ENCODE assay signal across 8 cellular contexts in genomic region chr22:38792833-38793232, GRCh38. TPM values are rescaled to one million over a fixed set of nuclear protein-coding genes. Genes with fewer than 3 reads are reported as not detected.
DNase-seq lines count a peak whose midpoint lies in the region; ATAC-seq, FAIRE-seq and TF ChIP-seq lines count a peak whose summit lies in the region.

No MANE protein-coding gene starts in this region.

- intact Hi-C loops in CD4-positive, alpha-beta memory T cell (cut with micrococcal nuclease): no loop called here

- H3K4me3 Mint-ChIP-seq in CD4-positive, alpha-beta memory T cell: peak overlapping the region; percentile 88 to 93 (median 91)
- H3K4me3 Mint-ChIP-seq in chondrocyte (ENCODE audit: unreplicated experiment) (peak overlapping the region; percentile 81), nephron progenitor cell (peak overlapping the region; percentile 95)

- no peak overlapping the region for H2AFZ ChIP-seq in Loucy (ENCODE audit: low read length)

- CTCF ChIA-PET in CD4-positive, alpha-beta memory T cell (lab: Charles Lee; ENCODE audit: partially characterized antibody): interaction anchor here (1.2 to 1.6 kb wide), 4 partner anchors 23 to 59 kb away, joined by 3 to 4 read pairs (median 3); no protein-coding TSS in a partner anchor

- H3K36me3 Mint-ChIP-seq in CD4-positive, alpha-beta memory T cell: peaks cover 0 to 9% of the 10 kb centered on the region in 2 donors
- H3K36me3 Mint-ChIP-seq in chondrocyte (ENCODE audit: low read depth): no peaks in the 10 kb centered on the region
- no peaks in the 10 kb centered on the region for H3K36me3 Mint-ChIP-seq in nephron progenitor cell (ENCODE audit: low read depth)

- H3K27me3 Mint-ChIP-seq in CD4-positive, alpha-beta memory T cell: peaks cover 4 to 14% of the 10 kb centered on the region in 2 donors
- H3K27me3 Mint-ChIP-seq in chondrocyte (ENCODE audit: low read depth) (peaks cover 17% of the 10 kb centered on the region), nephron progenitor cell (ENCODE audit: low read depth, poor library complexity) (peaks cover 33% of the 10 kb centered on the region)

- TF ChIP-seq CTCF in Loucy (conservative IDR thresholded peaks at IDR 0.05; ENCODE audit: low read length) (no peak), chondrocyte (IDR thresholded peaks at IDR 0.05) (no peak), nephron progenitor cell (IDR thresholded peaks at IDR 0.05) (no peak), D721Med (IDR thresholded peaks at IDR 0.05; ENCODE audit: insufficient read depth, missing control alignments) (no peak)

- no peaks in the 10 kb centered on the region for H3K79me2 ChIP-seq in Loucy (ENCODE audit: insufficient read depth, low read length)

- POLR2A ChIA-PET in CD4-positive, alpha-beta memory T cell (lab: Charles Lee; ENCODE audit: partially characterized antibody): interaction anchor here (1.1 to 1.2 kb wide), 2 partner anchors 24 to 62 kb away, joined by 3 to 4 read pairs; no protein-coding TSS in a partner anchor

- H3F3A ChIP-seq in Loucy (ENCODE audit: low read depth): no peaks in the 10 kb centered on the region

- H4K20me1 ChIP-seq in Loucy (ENCODE audit: insufficient read depth, low read length, poor library complexity, severe bottlenecking): no peaks in the 10 kb centered on the region

- no peaks in the 10 kb centered on the region for H3K9me3 ChIP-seq in CD4-positive, alpha-beta memory T cell (ENCODE audit: control insufficient read depth in 1 of 2, low read length in 2 of 2)
- H3K9me3 ChIP-seq in Loucy (ENCODE audit: insufficient read depth, low read depth, low read length): no peaks in the 10 kb centered on the region

- ATAC-seq in GM18873 (IDR thresholded peaks at IDR 0.05; ENCODE audit: low FRiP score, unreplicated experiment) (no peak), esophagus mucosa (no peak)

- H3K4me1 ChIP-seq in CD4-positive, alpha-beta memory T cell (ENCODE audit: insufficient read depth, low read length): peaks cover 16% of the 10 kb centered on the region
- peaks cover 12% of the 10 kb centered on the region for H3K4me1 ChIP-seq in Loucy (ENCODE audit: insufficient read depth, low read length, poor library complexity, severe bottlenecking)

- peak overlapping the region; percentile 71 for H3K9ac ChIP-seq in Loucy (ENCODE audit: low read depth, low read length, poor library complexity, severe bottlenecking)

- H3K9me2 ChIP-seq in Loucy (replicated peaks; ENCODE audit: low read depth, low read length): no peaks in the 10 kb centered on the region

- H3K27ac ChIP-seq in CD4-positive, alpha-beta memory T cell (ENCODE audit: low read depth, low read length): peak overlapping the region; percentile 78

- DNase-seq in CD4-positive, alpha-beta memory T cell: no peak
- DNase-seq in chondrocyte (ENCODE audit: low spot score) (no peak), nephron progenitor cell (no peak), D721Med (ENCODE audit: insufficient read length, low spot score) (no peak), NCI-H748 treated with DMSO at 0.1 percent for 48 hours (lab: John Stamatoyannopoulos, UW) (no peak)

- peak overlapping the region; percentile 81 for H3K4me2 ChIP-seq in Loucy (ENCODE audit: low read depth, low read length, poor library complexity, severe bottlenecking)

- peak overlapping the region in 1 of 2 donors; percentile 52 for H3K4me3 ChIP-seq in CD4-positive, alpha-beta memory T cell (ENCODE audit: low read length in 2 of 2)
- peak overlapping the region; percentile 81 for H3K4me3 ChIP-seq in Loucy (ENCODE audit: low read length, poor library complexity, severe bottlenecking)

- H3K27ac Mint-ChIP-seq in CD4-positive, alpha-beta memory T cell: peak overlapping the region; percentile 66 to 97 (median 94)
- H3K27ac Mint-ChIP-seq in chondrocyte (ENCODE audit: unreplicated experiment) (peak overlapping the region; percentile 70), nephron progenitor cell (peak overlapping the region; percentile 18)

- H3K27me3 ChIP-seq in CD4-positive, alpha-beta memory T cell (ENCODE audit: insufficient read depth, low read length): no peaks in the 10 kb centered on the region
- H3K27me3 ChIP-seq in Loucy (ENCODE audit: insufficient read depth, low read length, poor library complexity, severe bottlenecking): no peaks in the 10 kb centered on the region

- H3K9me3 Mint-ChIP-seq in CD4-positive, alpha-beta memory T cell: no peaks in the 10 kb centered on the region
- no peaks in the 10 kb centered on the region for H3K9me3 Mint-ChIP-seq in chondrocyte (ENCODE audit: low read depth)
- peaks cover 4% of the 10 kb centered on the region for H3K9me3 Mint-ChIP-seq in nephron progenitor cell

- no peak for FAIRE-seq in D721Med (lab: Jason Lieb, UNC)

- H3K36me3 ChIP-seq in CD4-positive, alpha-beta memory T cell (ENCODE audit: insufficient read depth, low read length): no peaks in the 10 kb centered on the region
- no peaks in the 10 kb centered on the region for H3K36me3 ChIP-seq in Loucy (ENCODE audit: insufficient read depth, low read length)

- peaks cover 9 to 17% (median 13%) of the 10 kb centered on the region in 4 donors for H3K4me1 Mint-ChIP-seq in CD4-positive, alpha-beta memory T cell
- H3K4me1 Mint-ChIP-seq in chondrocyte (ENCODE audit: low read depth): peaks cover 12% of the 10 kb centered on the region
- peaks cover 12% of the 10 kb centered on the region for H3K4me1 Mint-ChIP-seq in nephron progenitor cell

RNA-seq across cellular contexts. Expression of gene DNAL4, which starts 1.1 kb away (rescaled TPM):
- 1 to 10 TPM; 8.6 to 9.6 TPM for total RNA-seq in CD4-positive, alpha-beta memory T cell
- 10 to 100 TPM; 11.1 to 13.3 TPM for polyA plus RNA-seq in CD4-positive, alpha-beta memory T cell
- total RNA-seq in chondrocyte (10.8 to 14.3 TPM (median 11.8 TPM) in 3 replicates), esophagus mucosa (13.2 TPM)

RNA-seq across cellular contexts. Expression of gene SUN2, which starts 37.0 kb away (rescaled TPM):
- 1,000 to 10,000 TPM in 1 of 2 experiments, 100 to 1,000 TPM in 1; 988 to 1,004 TPM for total RNA-seq in CD4-positive, alpha-beta memory T cell
- polyA plus RNA-seq in CD4-positive, alpha-beta memory T cell: 100 to 1,000 TPM; 323 to 643 TPM
- total RNA-seq in chondrocyte (89.6 to 124 TPM (median 124 TPM) in 3 replicates), esophagus mucosa (94.2 TPM)

RNA-seq across cellular contexts. Expression of gene NPTXR, which starts 51.0 kb away (rescaled TPM):
- 1 to 10 TPM; 8.6 to 9.0 TPM for total RNA-seq in CD4-positive, alpha-beta memory T cell
- polyA plus RNA-seq in CD4-positive, alpha-beta memory T cell: under 1 TPM; 0.31 to 0.61 TPM
- total RNA-seq in chondrocyte: 23.4 to 37.5 TPM (median 35.0 TPM) in 3 replicates
- total RNA-seq in esophagus mucosa: 0.44 TPM

Comparison
In these comparisons a context has a peak if more than half of its experiments do, and no peak if none do; other contexts are left out.
1. H3K27ac Mint-ChIP-seq: peak in every context shown above with its lines; median percentile 94 in CD4-positive, alpha-beta memory T cell; 70 in chondrocyte; 18 in nephron progenitor cell.